ENCODE assay signal across 25 cellular contexts in the genomic region with DNA sequence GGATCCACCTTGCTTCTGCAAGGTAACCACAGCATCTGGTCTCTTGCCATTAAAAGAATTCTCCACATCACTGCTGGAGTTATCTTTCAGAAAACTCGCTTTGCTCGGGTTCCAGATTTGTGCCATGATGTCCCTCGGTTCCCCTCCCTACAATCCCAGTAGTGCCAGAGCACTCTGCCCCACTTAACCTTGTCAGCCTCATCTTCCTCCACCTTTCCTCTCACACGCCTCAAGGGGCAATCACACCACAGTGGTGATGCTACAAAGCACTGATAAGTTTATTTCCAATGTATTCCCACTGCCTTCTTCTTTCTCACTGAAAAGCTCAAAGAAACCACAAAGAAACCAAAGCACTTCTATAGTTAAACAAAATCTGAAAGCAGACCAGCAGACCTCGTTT.
"Had no signal": no experiment of that assay in that cellular context is flagged by ENCODE, and none has a peak within 500 bp of the region (broad histone marks: within the 10 kb centered on the region; RNA-seq: fewer than 3 reads in every experiment).

No MANE protein-coding gene starts in this region.

- DNase-seq: activated B cell treated with CpG ODN at 0.5 μM for 24 hours; activated T-cell treated with anti-CD3 and anti-CD28 coated beads, Interleukin-2, amount 50 U/mL, for 4 hours; dermis blood vessel endothelial cell; effector CD4-positive, alpha-beta T cell; erythroblast; gastrocnemius medialis; glutamatergic neuron; islet precursor cell; natural killer cell; posterior cingulate gyrus; small intestine; stimulated activated CD4-positive, alpha-beta T cell treated with anti-CD3 and anti-CD28 coated beads, Interleukin-1b, Interleukin-23, amount 100 ng/mL, for 48 hours; stimulated activated CD4-positive, alpha-beta T cell treated with anti-CD3 and anti-CD28 coated beads, Interleukin-4, amount 100 ng/mL, for 4 hours; stimulated activated CD8-positive, alpha-beta memory T cell treated with anti-CD3 and anti-CD28 coated beads, Interleukin-4, amount 100 ng/mL, for 48 hours; stomach; T-helper 1 cell; thyroid gland; upper lobe of right lung had no signal

- H3K4me1 ChIP-seq: breast epithelium had no signal

- H3K4me3 Mint-ChIP-seq: activated B cell treated with CpG ODN at 0.5 μM for 24 hours; activated naive CD4-positive, alpha-beta T cell treated with anti-CD3 and anti-CD28 coated beads, Interleukin-2, amount 50 U/mL, for 24 hours; activated T-cell treated with anti-CD3 and anti-CD28 coated beads, Interleukin-2, amount 50 U/mL, for 4 hours; activated T-helper 17 cell treated with anti-CD3 and anti-CD28 coated beads, Interleukin-2, amount 50 U/mL, for 72 hours; central memory CD8-positive, alpha-beta T cell; natural killer cell; stimulated activated memory B cell treated with anti-CD40 and anti-IgM and Interleukin-4, amounts not matched to agents 10 μg/mL and 1 μg/mL and 100 μg/mL, for 72 hours; T-helper 2 cell treated with Interferon-gamma antibody and Interleukin-4, amounts not matched to agents 5 μg/mL and 100 μg/mL, for 36 hours had no signal

- ATAC-seq: activated T-cell treated with anti-CD3 and anti-CD28 coated beads, Interleukin-2, amount 50 U/mL, for 4 hours; activated T-helper 17 cell treated with anti-CD3 and anti-CD28 coated beads, Interleukin-2, amount 50 U/mL, for 72 hours; gastrocnemius medialis; natural killer cell; sciatic nerve; stimulated activated memory B cell treated with anti-CD40 and anti-IgM and Interleukin-4, amounts not matched to agents 10 μg/mL and 1 μg/mL and 100 μg/mL, for 72 hours; upper lobe of right lung had no signal

- H3K27ac ChIP-seq: breast epithelium, gastrocnemius medialis, stomach, upper lobe of right lung had no signal

- H3K4me1 Mint-ChIP-seq: activated B cell treated with CpG ODN at 0.5 μM for 24 hours; activated naive CD4-positive, alpha-beta T cell treated with anti-CD3 and anti-CD28 coated beads, Interleukin-2, amount 50 U/mL, for 24 hours; activated T-helper 17 cell treated with anti-CD3 and anti-CD28 coated beads, Interleukin-2, amount 50 U/mL, for 72 hours; central memory CD8-positive, alpha-beta T cell; stimulated activated memory B cell treated with anti-CD40 and anti-IgM and Interleukin-4, amounts not matched to agents 10 μg/mL and 1 μg/mL and 100 μg/mL, for 72 hours had no signal

- H3K27me3 Mint-ChIP-seq: activated B cell treated with CpG ODN at 0.5 μM for 24 hours; activated naive CD4-positive, alpha-beta T cell treated with anti-CD3 and anti-CD28 coated beads, Interleukin-2, amount 50 U/mL, for 24 hours; activated T-helper 17 cell treated with anti-CD3 and anti-CD28 coated beads, Interleukin-2, amount 50 U/mL, for 72 hours; central memory CD8-positive, alpha-beta T cell; stimulated activated memory B cell treated with anti-CD40 and anti-IgM and Interleukin-4, amounts not matched to agents 10 μg/mL and 1 μg/mL and 100 μg/mL, for 72 hours had no signal

- H3K4me3 ChIP-seq: breast epithelium, gastrocnemius medialis, stomach, thyroid gland, upper lobe of right lung had no signal

- H3K27ac Mint-ChIP-seq: activated B cell treated with CpG ODN at 0.5 μM for 24 hours; activated naive CD4-positive, alpha-beta T cell treated with anti-CD3 and anti-CD28 coated beads, Interleukin-2, amount 50 U/mL, for 24 hours; activated T-helper 17 cell treated with anti-CD3 and anti-CD28 coated beads, Interleukin-2, amount 50 U/mL, for 72 hours; natural killer cell; stimulated activated memory B cell treated with anti-CD40 and anti-IgM and Interleukin-4, amounts not matched to agents 10 μg/mL and 1 μg/mL and 100 μg/mL, for 72 hours; T-helper 2 cell treated with Interferon-gamma antibody and Interleukin-4, amounts not matched to agents 5 μg/mL and 100 μg/mL, for 36 hours had no signal

- H3K36me3 ChIP-seq: breast epithelium, gastrocnemius medialis, thyroid gland, upper lobe of right lung had no signal

- H3K9me3 ChIP-seq: breast epithelium, gastrocnemius medialis, stomach, thyroid gland, upper lobe of right lung had no signal

- H3K9me3 Mint-ChIP-seq: activated B cell treated with CpG ODN at 0.5 μM for 24 hours; activated naive CD4-positive, alpha-beta T cell treated with anti-CD3 and anti-CD28 coated beads, Interleukin-2, amount 50 U/mL, for 24 hours; activated T-cell treated with anti-CD3 and anti-CD28 coated beads, Interleukin-2, amount 50 U/mL, for 4 hours; activated T-helper 17 cell treated with anti-CD3 and anti-CD28 coated beads, Interleukin-2, amount 50 U/mL, for 72 hours; central memory CD8-positive, alpha-beta T cell; natural killer cell; stimulated activated memory B cell treated with anti-CD40 and anti-IgM and Interleukin-4, amounts not matched to agents 10 μg/mL and 1 μg/mL and 100 μg/mL, for 72 hours; T-helper 2 cell treated with Interferon-gamma antibody and Interleukin-4, amounts not matched to agents 5 μg/mL and 100 μg/mL, for 36 hours had no signal

- H3K27me3 ChIP-seq: breast epithelium, gastrocnemius medialis, stomach, thyroid gland, upper lobe of right lung had no signal
